In genomic region chr7:130982160-130982638, GRCh38 we compare ENCODE assay signal across 8 cellular contexts.
DNase-seq lines count a peak whose midpoint lies in the region; ATAC-seq, FAIRE-seq and TF ChIP-seq lines count a peak whose summit lies in the region.

No MANE protein-coding gene starts in this region.

- no peak overlapping the region for H3K4me3 ChIP-seq in iPS DF 6.9 (ENCODE audit: low read length)
- H3K4me3 ChIP-seq in subcutaneous abdominal adipose tissue (ENCODE audit: low read depth in 1 of 5, low read length in 5 of 5), result no peak overlapping the region

- intact Hi-C loops in activated CD8-positive, alpha-beta T cell treated with anti-CD3 and anti-CD28 coated beads for 36 hours (cut with micrococcal nuclease), result loop anchor here (2.0 kb wide), 1 partner anchor 59 kb away; no protein-coding TSS in a partner anchor

- H3K36me3 Mint-ChIP-seq in activated CD8-positive, alpha-beta T cell treated with anti-CD3 and anti-CD28 coated beads for 36 hours (ENCODE audit: low read depth), result peaks cover 34% of the 10 kb centered on the region

- H3K9me3 ChIP-seq in iPS DF 6.9 (ENCODE audit: control insufficient read depth, insufficient read depth, low read length), result no peaks in the 10 kb centered on the region
- H3K9me3 ChIP-seq in subcutaneous abdominal adipose tissue (ENCODE audit: control insufficient read depth in 5 of 5, low read length in 5 of 5), result no peaks in the 10 kb centered on the region

- H3K27me3 ChIP-seq in iPS DF 6.9 (ENCODE audit: control insufficient read depth, insufficient read depth, low read length) (no peaks in the 10 kb centered on the region), subcutaneous abdominal adipose tissue (ENCODE audit: control insufficient read depth in 5 of 5, insufficient read depth in 4 of 5, low read length in 5 of 5) (no peaks in the 10 kb centered on the region)

- no peaks in the 10 kb centered on the region for H3K9me3 Mint-ChIP-seq in activated CD8-positive, alpha-beta T cell treated with anti-CD3 and anti-CD28 coated beads for 36 hours

- H3K27ac ChIP-seq in iPS DF 6.9 (ENCODE audit: low read length) (no peak overlapping the region), subcutaneous abdominal adipose tissue (ENCODE audit: low read depth, low read length) (peak overlapping the region; percentile 42)

- CTCF ChIA-PET in activated CD8-positive, alpha-beta T cell treated with anti-CD3 and anti-CD28 coated beads for 36 hours (lab: Charles Lee), result interaction anchor here (0.7 to 7.0 kb wide), 48 partner anchors 8 to 440 kb away, joined by 3 to 208 read pairs (median 8); no protein-coding TSS in a partner anchor

- no peaks in the 10 kb centered on the region for H3K27me3 Mint-ChIP-seq in activated CD8-positive, alpha-beta T cell treated with anti-CD3 and anti-CD28 coated beads for 36 hours

- peak; percentile 70 for TF ChIP-seq CTCF in D721Med (IDR thresholded peaks at IDR 0.05; ENCODE audit: insufficient read depth, missing control alignments)
- peak; percentile 71 for TF ChIP-seq CTCF in activated CD8-positive, alpha-beta T cell treated with anti-CD3 and anti-CD28 coated beads for 36 hours (IDR thresholded peaks at IDR 0.05)

- no CpG with 5 or more reads among the region's 3 CpGs for WGBS in iPS DF 6.9 (ENCODE audit: insufficient coverage, insufficient read length)

- H3K4me1 ChIP-seq in iPS DF 6.9 (ENCODE audit: control insufficient read depth, insufficient read depth, low read length), result no peaks in the 10 kb centered on the region
- peaks cover 4 to 37% (median 26%) of the 10 kb centered on the region in 5 donors for H3K4me1 ChIP-seq in subcutaneous abdominal adipose tissue (ENCODE audit: control insufficient read depth in 5 of 5, insufficient read depth in 5 of 5, low read length in 5 of 5)

- H3K36me3 ChIP-seq in iPS DF 6.9 (ENCODE audit: control insufficient read depth, insufficient read depth, low read length), result no peaks in the 10 kb centered on the region
- peaks cover 8 to 19% (median 14%) of the 10 kb centered on the region in 5 donors for H3K36me3 ChIP-seq in subcutaneous abdominal adipose tissue (ENCODE audit: control insufficient read depth in 5 of 5, insufficient read depth in 5 of 5, low read length in 5 of 5)

- DNase-seq in D721Med (ENCODE audit: insufficient read length, low spot score) (no peak), NCI-H1417 treated with DMSO at 0.1 percent for 48 hours (lab: John Stamatoyannopoulos, UW) (peak; percentile 10), iPS DF 6.9 (ENCODE audit: low read depth, low spot score) (peak; percentile 18), Ammon's horn (ENCODE audit: low spot score) (no peak), hepatic stellate cell (ENCODE audit: low spot score) (no peak)
- DNase-seq in activated CD8-positive, alpha-beta T cell treated with anti-CD3 and anti-CD28 coated beads for 36 hours, result no peak

- FAIRE-seq in D721Med (lab: Jason Lieb, UNC), result peak; percentile 69

- no peak overlapping the region for H3K4me3 Mint-ChIP-seq in activated CD8-positive, alpha-beta T cell treated with anti-CD3 and anti-CD28 coated beads for 36 hours

- peak; percentile 64 for ATAC-seq in GM21360 (IDR thresholded peaks at IDR 0.05; ENCODE audit: unreplicated experiment)
- peak; percentile 84 for ATAC-seq in activated CD8-positive, alpha-beta T cell treated with anti-CD3 and anti-CD28 coated beads for 36 hours

- POLR2A ChIA-PET in activated CD8-positive, alpha-beta T cell treated with anti-CD3 and anti-CD28 coated beads for 36 hours (lab: Charles Lee), result interaction anchor here (0.6 to 10.5 kb wide), 9 partner anchors 12 to 107 kb away, joined by 3 to 166 read pairs (median 3); no protein-coding TSS in a partner anchor

- peak overlapping the region in 1 of 5 donors; percentile 3 for H3K9ac ChIP-seq in subcutaneous abdominal adipose tissue (ENCODE audit: low read length in 5 of 5)

- H3K4me1 Mint-ChIP-seq in activated CD8-positive, alpha-beta T cell treated with anti-CD3 and anti-CD28 coated beads for 36 hours (ENCODE audit: low read depth), result peaks cover 53% of the 10 kb centered on the region

- H3K27ac Mint-ChIP-seq in activated CD8-positive, alpha-beta T cell treated with anti-CD3 and anti-CD28 coated beads for 36 hours, result no peak overlapping the region

Comparison
In these comparisons a context has a peak if more than half of its experiments do, and no peak if none do; other contexts are left out.
1. DNase-seq: peak in NCI-H1417 treated with DMSO at 0.1 percent for 48 hours (single experiment) and iPS DF 6.9 (single experiment); none in D721Med (single experiment), activated CD8-positive, alpha-beta T cell treated with anti-CD3 and anti-CD28 coated beads for 36 hours (single experiment), Ammon's horn (single experiment) and hepatic stellate cell (single experiment).